Comparison of ENCODE assay signal across 1 cellular context in genomic region chr7:47262881-47263280, GRCh38.
A peak's percentile ranks its signal among the peaks of the same experiment; 100 is the strongest.
TF ChIP-seq lines count a peak whose summit lies in the region.

No MANE protein-coding gene starts in this region.

TF ChIP-seq in H1, 55 proteins besides CTCF, POLR2A, EP300 and RAD21:
- TF ChIP-seq MAX (IDR thresholded peaks at IDR 0.05) (0 out of 2 replicates have a peak, but pooled peaks have one; percentile 9), BCL11A (IDR thresholded peaks at IDR 0.05; ENCODE audit: low read depth in 2 of 2, low read length in 2 of 2) (no peak), TEAD4 (IDR thresholded peaks at IDR 0.05; ENCODE audit: low read depth, low read length) (no peak), E2F6 (IDR thresholded peaks at IDR 0.05) (peak; percentile 53; the same call in 1 of the 2 replicates), SP1 (IDR thresholded peaks at IDR 0.05; ENCODE audit: low read depth, low read length) (no peak), NANOG (IDR thresholded peaks at IDR 0.05; ENCODE audit: insufficient read depth, low read depth, low read length, poor library complexity, severe bottlenecking) (no peak), HDAC6 (IDR thresholded peaks at IDR 0.05; ENCODE audit: low read depth, low read length) (no peak)
